18 cellular contexts compared by ENCODE assay signal in the genomic region with DNA sequence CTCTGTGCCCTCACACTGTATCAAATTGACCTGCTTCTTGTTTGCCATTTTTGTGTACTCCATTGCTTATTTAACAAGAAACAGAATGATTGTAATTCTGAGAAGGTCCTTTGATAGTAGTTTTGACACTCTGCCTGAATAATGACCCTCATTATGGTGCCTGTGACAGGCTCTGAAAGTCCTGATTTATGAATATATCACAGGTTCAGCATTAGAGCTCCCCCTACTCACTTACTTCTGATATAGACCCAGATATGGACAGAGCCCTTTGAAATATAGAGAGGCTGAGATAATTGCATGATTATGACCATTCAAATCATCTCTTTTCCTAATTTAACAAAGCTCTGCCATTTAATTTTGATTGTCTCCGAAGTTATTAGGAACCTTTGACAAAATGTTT.
DNase-seq lines count a peak whose midpoint lies in the region; ATAC-seq and TF ChIP-seq lines count a peak whose summit lies in the region.
"Had no signal": no experiment of that assay in that cellular context is flagged by ENCODE, and none has a peak within 500 bp of the region (broad histone marks: within the 10 kb centered on the region; RNA-seq: fewer than 3 reads in every experiment).

No MANE protein-coding gene starts in this region.

- no peak overlapping the region for H2AFZ ChIP-seq in HCT116 (ENCODE audit: low read depth, low read length, poor library complexity, severe bottlenecking)
- H2AFZ ChIP-seq: PC-9 had no signal

- no peaks in the 10 kb centered on the region for H3K9me2 ChIP-seq in HCT116 (ENCODE audit: insufficient read depth)

- BruUV-seq in HCT116 (replicated peaks; lab: Mats Ljungman, UMichigan): no TSS peak

- ATAC-seq in HCT116: no peak
- ATAC-seq: HepG2 had no signal

- H3K4me3 ChIP-seq in HCT116 (replicated peaks in 1 of 2; ENCODE audit: low read depth in 1 of 2, low read length in 2 of 2) (no peak overlapping the region), esophagus squamous epithelium (no peak overlapping the region)
- H3K4me3 ChIP-seq: PC-9 had no signal

- RAD21 ChIA-PET in HCT116 (lab: Charles Lee; ENCODE audit: low non-redundant PET in 1 of 2, low total read pairs in 2 of 2, uncharacterized antibody in 2 of 2, unreplicated experiment in 2 of 2): no interaction called here

- CTCF ChIA-PET in HCT116 (lab: Charles Lee): no interaction called here

- H3K36me3 ChIP-seq in HCT116 (ENCODE audit: control insufficient read depth in 1 of 2, insufficient read depth in 2 of 2, low read length in 2 of 2) (no peaks in the 10 kb centered on the region), esophagus squamous epithelium (no peaks in the 10 kb centered on the region)

- H3K4me1 ChIP-seq in HCT116 (ENCODE audit: control insufficient read depth in 1 of 2, insufficient read depth in 2 of 2, low read length in 2 of 2) (no peaks in the 10 kb centered on the region), esophagus squamous epithelium (no peaks in the 10 kb centered on the region)

- no peaks in the 10 kb centered on the region for H3K79me2 ChIP-seq in HCT116 (ENCODE audit: insufficient read depth, low read length)

- intact Hi-C loops in HCT116 (cut with micrococcal nuclease): no loop called here
- intact Hi-C loops in esophagus squamous epithelium (cut with DNase I): no loop called here

- H3K27ac ChIP-seq in HCT116 (ENCODE audit: low read depth, low read length): no peak overlapping the region
- H3K27ac ChIP-seq in esophagus squamous epithelium: no peak overlapping the region
- H3K27ac ChIP-seq: PC-9, RWPE1 had no signal

- TF ChIP-seq RAD21 in HCT116 (IDR thresholded peaks at IDR 0.05; ENCODE audit: low read depth): peak; percentile 21; the same call in 1 of the 2 replicates

- TF ChIP-seq CTCF in HCT116 (IDR thresholded peaks at IDR 0.05 in 2 of 3, conservative IDR thresholded peaks at IDR 0.05 in 1 of 3; ENCODE audit: borderline replicate concordance in 1 of 3, insufficient read depth in 1 of 3, low read depth in 2 of 3, low read length in 2 of 3): no peak
- no peak for TF ChIP-seq CTCF in esophagus squamous epithelium (IDR thresholded peaks at IDR 0.05)

- H3K27me3 ChIP-seq in HCT116 (ENCODE audit: insufficient read depth, low read length) (no peaks in the 10 kb centered on the region), esophagus squamous epithelium (no peaks in the 10 kb centered on the region)

- POLR2A ChIA-PET in HCT116 (lab: Charles Lee): interaction anchor here (1.2 kb wide), 1 partner anchor 10 kb away, joined by 3 read pairs; no protein-coding TSS in a partner anchor

- DNase-seq in HCT116 (ENCODE audit: low read depth, low spot score) (no peak), NCI-H1436 (lab: John Stamatoyannopoulos, UW) (peak; percentile 48), NCI-H748 treated with DMSO at 0.1 percent for 48 hours (lab: John Stamatoyannopoulos, UW) (peak; percentile 69), left kidney (ENCODE audit: low read depth, low spot score) (peak; percentile 5), hypothalamus (lab: John Stamatoyannopoulos, UW) (no peak), esophagus squamous epithelium (lab: John Stamatoyannopoulos, UW) (no peak), midbrain (lab: John Stamatoyannopoulos, UW) (no peak)
- DNase-seq: DMS153, GF-D8, KBM-7, NCI-H2107, NCI-H226, NCI-H524 treated with DMSO at 0.1 percent for 48 hours, PC-9, SIG-M5, T1000 had no signal

- no peak for TF ChIP-seq POLR2A in HCT116 (IDR thresholded peaks at IDR 0.05; ENCODE audit: borderline replicate concordance, extremely low read depth, insufficient read depth, insufficient read length)
- TF ChIP-seq POLR2A in esophagus squamous epithelium (IDR thresholded peaks at IDR 0.05): no peak

- WGBS in esophagus squamous epithelium, 2 donors: 47 to 56% methylated on average over 1 of the region's 1 CpG

- no peaks in the 10 kb centered on the region for H4K20me1 ChIP-seq in HCT116 (ENCODE audit: insufficient read depth)

- H3K9me3 ChIP-seq in HCT116 (ENCODE audit: control insufficient read depth in 1 of 2, insufficient read depth in 1 of 2, low read depth in 1 of 2, low read length in 2 of 2) (no peaks in the 10 kb centered on the region), esophagus squamous epithelium (no peaks in the 10 kb centered on the region)

- no peak overlapping the region for H3K9ac ChIP-seq in HCT116 (ENCODE audit: low read length)

- H3K4me2 ChIP-seq in HCT116 (ENCODE audit: low read length): no peak overlapping the region
- H3K4me2 ChIP-seq: PC-9 had no signal

TF ChIP-seq in HCT116, 20 proteins besides CTCF, POLR2A, EP300 and RAD21:
- TF ChIP-seq, protein P1, sequence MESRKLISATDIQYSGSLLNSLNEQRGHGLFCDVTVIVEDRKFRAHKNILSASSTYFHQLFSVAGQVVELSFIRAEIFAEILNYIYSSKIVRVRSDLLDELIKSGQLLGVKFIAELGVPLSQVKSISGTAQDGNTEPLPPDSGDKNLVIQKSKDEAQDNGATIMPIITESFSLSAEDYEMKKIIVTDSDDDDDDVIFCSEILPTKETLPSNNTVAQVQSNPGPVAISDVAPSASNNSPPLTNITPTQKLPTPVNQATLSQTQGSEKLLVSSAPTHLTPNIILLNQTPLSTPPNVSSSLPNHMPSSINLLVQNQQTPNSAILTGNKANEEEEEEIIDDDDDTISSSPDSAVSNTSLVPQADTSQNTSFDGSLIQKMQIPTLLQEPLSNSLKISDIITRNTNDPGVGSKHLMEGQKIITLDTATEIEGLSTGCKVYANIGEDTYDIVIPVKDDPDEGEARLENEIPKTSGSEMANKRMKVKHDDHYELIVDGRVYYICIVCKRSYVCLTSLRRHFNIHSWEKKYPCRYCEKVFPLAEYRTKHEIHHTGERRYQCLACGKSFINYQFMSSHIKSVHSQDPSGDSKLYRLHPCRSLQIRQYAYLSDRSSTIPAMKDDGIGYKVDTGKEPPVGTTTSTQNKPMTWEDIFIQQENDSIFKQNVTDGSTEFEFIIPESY (IDR thresholded peaks at IDR 0.05; ENCODE audit: extremely low read depth, insufficient replicate concordance, low read length): no peak
- no peak for TF ChIP-seq FOSL1 (IDR thresholded peaks at IDR 0.05; ENCODE audit: low read depth)
- no peak for TF ChIP-seq EZH2phosphoT487 (IDR thresholded peaks at IDR 0.05; ENCODE audit: borderline replicate concordance)
- no peak for TF ChIP-seq ZNF274 (IDR thresholded peaks at IDR 0.05; ENCODE audit: low read depth, low read length)
- no peak for TF ChIP-seq CBX3 (IDR thresholded peaks at IDR 0.05; ENCODE audit: low read depth)
- no peak for TF ChIP-seq ZFX (IDR thresholded peaks at IDR 0.05)

Comparison
In these comparisons a context has a peak if more than half of its experiments do, and no peak if none do; other contexts are left out.
1. DNase-seq: peak in NCI-H1436 (single experiment), NCI-H748 treated with DMSO at 0.1 percent for 48 hours (single experiment) and left kidney (single experiment); none in HCT116 (single experiment), hypothalamus (0 of 51), esophagus squamous epithelium (single experiment) and midbrain (single experiment).